ENCODE assay signal across 8 cellular contexts in genomic region chr1:31181515-31182343, GRCh38. TPM values are rescaled to one million over a fixed set of nuclear protein-coding genes. Genes with fewer than 3 reads are reported as not detected.
DNase-seq lines count a peak whose midpoint lies in the region; ATAC-seq lines count a peak whose summit lies in the region.

No MANE protein-coding gene starts in this region.

- no peaks in the 10 kb centered on the region for H3K36me3 ChIP-seq in CD4-positive, CD25-positive, alpha-beta regulatory T cell (ENCODE audit: control insufficient read depth, insufficient read depth, low read length)

- peaks cover 42% of the 10 kb centered on the region for H3K27me3 Mint-ChIP-seq in CD4-positive, CD25-positive, alpha-beta regulatory T cell
- H3K27me3 Mint-ChIP-seq in T-cell = peaks cover 32 to 55% of the 10 kb centered on the region in 2 donors
- peaks cover 73% of the 10 kb centered on the region for H3K27me3 Mint-ChIP-seq in central memory CD8-positive, alpha-beta T cell

- H3K27me3 ChIP-seq in CD4-positive, CD25-positive, alpha-beta regulatory T cell (ENCODE audit: control insufficient read depth, insufficient read depth, low read length) = peaks cover 11% of the 10 kb centered on the region

- no peaks in the 10 kb centered on the region for H3K36me3 Mint-ChIP-seq in CD4-positive, CD25-positive, alpha-beta regulatory T cell
- no peaks in the 10 kb centered on the region for H3K36me3 Mint-ChIP-seq in T-cell
- H3K36me3 Mint-ChIP-seq in central memory CD8-positive, alpha-beta T cell (ENCODE audit: insufficient read depth) = peaks cover 2% of the 10 kb centered on the region

- H3K4me1 Mint-ChIP-seq in CD4-positive, CD25-positive, alpha-beta regulatory T cell = peaks cover 0 to 12% (median 4%) of the 10 kb centered on the region in 4 donors
- H3K4me1 Mint-ChIP-seq in T-cell = peaks cover 4 to 9% (median 6%) of the 10 kb centered on the region in 3 donors
- H3K4me1 Mint-ChIP-seq in central memory CD8-positive, alpha-beta T cell = peaks cover 5% of the 10 kb centered on the region

- H3K27ac Mint-ChIP-seq in CD4-positive, CD25-positive, alpha-beta regulatory T cell = no peak overlapping the region
- no peak overlapping the region for H3K27ac Mint-ChIP-seq in T-cell
- H3K27ac Mint-ChIP-seq in central memory CD8-positive, alpha-beta T cell (ENCODE audit: low read depth) = no peak overlapping the region

- H3K9me3 Mint-ChIP-seq in CD4-positive, CD25-positive, alpha-beta regulatory T cell = peaks cover 0 to 6% (median 0%) of the 10 kb centered on the region in 7 donors
- H3K9me3 Mint-ChIP-seq in T-cell = no peaks in the 10 kb centered on the region
- H3K9me3 Mint-ChIP-seq in central memory CD8-positive, alpha-beta T cell = no peaks in the 10 kb centered on the region

- POLR2A ChIA-PET in T-cell (lab: Charles Lee) = no interaction called here

- no peak overlapping the region for H3K27ac ChIP-seq in CD4-positive, CD25-positive, alpha-beta regulatory T cell (ENCODE audit: insufficient read depth, low read length, poor library complexity, severe bottlenecking)

- CTCF ChIA-PET in T-cell (lab: Charles Lee) = interaction anchor here in 1 of 2 donors (0.6 kb wide), 2 partner anchors 16 to 82 kb away, joined by 3 to 4 read pairs; no protein-coding TSS in a partner anchor

- H3K9me3 ChIP-seq in CD4-positive, CD25-positive, alpha-beta regulatory T cell (ENCODE audit: control insufficient read depth in 2 of 2, low read length in 2 of 2) = no peaks in the 10 kb centered on the region

- H3K4me1 ChIP-seq in CD4-positive, CD25-positive, alpha-beta regulatory T cell (ENCODE audit: control insufficient read depth, insufficient read depth, low read length, poor library complexity, severe bottlenecking) = peaks cover 13% of the 10 kb centered on the region

- DNase-seq in CD4-positive, CD25-positive, alpha-beta regulatory T cell = peak in 2 of 3 donors; percentile 22 to 65
- peak in 57 of 76 experiments; percentile 5 to 74 (median 46) for DNase-seq in HUDEP-2 (lab: John Stamatoyannopoulos, UW; ENCODE audit: unreplicated experiment in 76 of 76)
- peak in 20 of 34 experiments; percentile 2 to 31 (median 18) for DNase-seq in T-cell
- DNase-seq in central memory CD8-positive, alpha-beta T cell (ENCODE audit: low spot score in 2 of 2) = peak; percentile 13 to 16
- DNase-seq in kidney tubule cell (ENCODE audit: low spot score) = peak; percentile 53
- peak; percentile 4 to 49 for DNase-seq in stimulated activated CD4-positive, alpha-beta T cell treated with anti-CD3 and anti-CD28 coated beads, Interleukin-4, amount 100 ng/mL, for 4 hours

- peak in 1 of 2 donors; percentile 39 for ATAC-seq in CD4-positive, CD25-positive, alpha-beta regulatory T cell (ENCODE audit: low read depth in 2 of 2)
- ATAC-seq in T-cell (replicated peaks in 1 of 4) = peak in 3 of 4 experiments; percentile 41 to 70 (median 42)
- ATAC-seq in central memory CD8-positive, alpha-beta T cell (replicated peaks; ENCODE audit: extremely low read depth, poor library complexity, severe bottlenecking) = peak; percentile 24
- no peak for ATAC-seq in HG03159 (IDR thresholded peaks at IDR 0.05; ENCODE audit: unreplicated experiment)
- no peak for ATAC-seq in GM18498 (IDR thresholded peaks at IDR 0.05; ENCODE audit: unreplicated experiment)

- peak overlapping the region in 1 of 4 donors; percentile 70 for H3K4me3 Mint-ChIP-seq in CD4-positive, CD25-positive, alpha-beta regulatory T cell
- H3K4me3 Mint-ChIP-seq in T-cell = peak overlapping the region in 1 of 3 donors; percentile 63
- peak overlapping the region; percentile 34 for H3K4me3 Mint-ChIP-seq in central memory CD8-positive, alpha-beta T cell

- no peak overlapping the region for H3K4me3 ChIP-seq in CD4-positive, CD25-positive, alpha-beta regulatory T cell (ENCODE audit: low read depth, low read length)

RNA-seq across cellular contexts. Expression of gene NKAIN1, which starts 58.0 kb away (rescaled TPM):
- total RNA-seq in CD4-positive, CD25-positive, alpha-beta regulatory T cell = not detected
- not detected for polyA plus RNA-seq in CD4-positive, CD25-positive, alpha-beta regulatory T cell
- total RNA-seq in T-cell = under 1 TPM in 1 of 5 donors, not detected in 4; 0.13 TPM

Comparison
In these comparisons a context has a peak if more than half of its experiments do, and no peak if none do; other contexts are left out.
1. ATAC-seq: peak in T-cell (3 of 4) and central memory CD8-positive, alpha-beta T cell (single experiment); none in HG03159 (single experiment) and GM18498 (single experiment).
2. Peak in every context shown above with its lines, with median percentiles within 50 percentile points of each other: DNase-seq.